In the genomic region with DNA sequence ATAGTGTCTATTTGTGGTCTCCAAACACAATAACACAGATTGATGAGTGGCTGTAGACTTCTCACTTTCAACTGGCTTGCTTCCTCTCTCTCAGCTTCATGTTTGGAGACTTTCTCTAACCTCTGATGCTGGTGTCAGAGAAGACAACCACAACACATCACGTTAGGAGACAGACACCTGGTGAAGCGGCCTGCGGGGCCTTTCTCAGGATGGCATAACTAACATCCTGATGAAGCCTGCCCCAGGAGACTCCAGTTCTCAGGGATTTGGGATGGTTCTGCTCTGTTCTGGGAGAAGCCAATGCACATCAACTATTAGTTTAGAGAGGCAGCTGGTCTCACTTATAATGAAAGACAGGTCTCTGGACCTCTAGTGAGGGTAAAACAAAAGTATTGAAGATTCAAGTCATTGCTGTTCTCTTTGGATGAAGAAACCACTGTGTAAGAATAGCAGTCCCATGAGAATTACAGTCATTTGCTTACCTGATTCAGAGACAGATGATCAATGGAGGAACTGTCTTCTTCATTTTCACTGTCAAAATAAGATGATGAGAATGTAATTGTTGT, we compare ENCODE assay signal across 1 cellular context.
TF ChIP-seq lines count a peak whose summit lies in the region.

No MANE protein-coding gene starts in this region.

TF ChIP-seq in GM12878, 131 proteins besides CTCF, POLR2A, EP300 and RAD21 (continued from another document and continues in another):
- TF ChIP-seq, protein P1, sequence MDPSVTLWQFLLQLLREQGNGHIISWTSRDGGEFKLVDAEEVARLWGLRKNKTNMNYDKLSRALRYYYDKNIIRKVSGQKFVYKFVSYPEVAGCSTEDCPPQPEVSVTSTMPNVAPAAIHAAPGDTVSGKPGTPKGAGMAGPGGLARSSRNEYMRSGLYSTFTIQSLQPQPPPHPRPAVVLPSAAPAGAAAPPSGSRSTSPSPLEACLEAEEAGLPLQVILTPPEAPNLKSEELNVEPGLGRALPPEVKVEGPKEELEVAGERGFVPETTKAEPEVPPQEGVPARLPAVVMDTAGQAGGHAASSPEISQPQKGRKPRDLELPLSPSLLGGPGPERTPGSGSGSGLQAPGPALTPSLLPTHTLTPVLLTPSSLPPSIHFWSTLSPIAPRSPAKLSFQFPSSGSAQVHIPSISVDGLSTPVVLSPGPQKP (IDR thresholded peaks at IDR 0.05; ENCODE audit: low read depth, low read length), result no peak
- peak; percentile 69 for TF ChIP-seq RUNX3 (IDR thresholded peaks at IDR 0.05; ENCODE audit: low read length)
- no peak for TF ChIP-seq STAT3 (IDR thresholded peaks at IDR 0.05; ENCODE audit: low read depth, low read length)
- TF ChIP-seq CBFB (IDR thresholded peaks at IDR 0.05; ENCODE audit: low read depth), result peak; percentile 5
- TF ChIP-seq BMI1 (IDR thresholded peaks at IDR 0.05; ENCODE audit: borderline replicate concordance), result 0 out of 2 replicates have a peak, but pooled peaks have one; percentile 45
- 0 out of 2 replicates have a peak, but pooled peaks have one; percentile 2 for TF ChIP-seq SMC3 (IDR thresholded peaks at IDR 0.05; ENCODE audit: borderline replicate concordance, low read length)
- TF ChIP-seq IKZF1 (conservative IDR thresholded peaks at IDR 0.05), result peak; percentile 64
- TF ChIP-seq TAF1 (IDR thresholded peaks at IDR 0.05; ENCODE audit: borderline replicate concordance, low read depth, low read length), result no peak
- no peak for TF ChIP-seq IRF4 (IDR thresholded peaks at IDR 0.05; ENCODE audit: low read depth, low read length)
- peak; percentile 59; the same call in 1 of the 2 replicates for TF ChIP-seq SPI1 (IDR thresholded peaks at IDR 0.05; ENCODE audit: borderline replicate concordance, insufficient read depth, low read depth, low read length)
- TF ChIP-seq POU2F2 (IDR thresholded peaks at IDR 0.05; ENCODE audit: borderline replicate concordance, low read depth, low read length), result no peak
- no peak for TF ChIP-seq PAX5 (IDR thresholded peaks at IDR 0.05; ENCODE audit: borderline replicate concordance, low read depth, low read length)
- no peak for TF ChIP-seq SRF (IDR thresholded peaks at IDR 0.05; ENCODE audit: low read depth in 2 of 2, low read length in 2 of 2)
- TF ChIP-seq, protein P2, sequence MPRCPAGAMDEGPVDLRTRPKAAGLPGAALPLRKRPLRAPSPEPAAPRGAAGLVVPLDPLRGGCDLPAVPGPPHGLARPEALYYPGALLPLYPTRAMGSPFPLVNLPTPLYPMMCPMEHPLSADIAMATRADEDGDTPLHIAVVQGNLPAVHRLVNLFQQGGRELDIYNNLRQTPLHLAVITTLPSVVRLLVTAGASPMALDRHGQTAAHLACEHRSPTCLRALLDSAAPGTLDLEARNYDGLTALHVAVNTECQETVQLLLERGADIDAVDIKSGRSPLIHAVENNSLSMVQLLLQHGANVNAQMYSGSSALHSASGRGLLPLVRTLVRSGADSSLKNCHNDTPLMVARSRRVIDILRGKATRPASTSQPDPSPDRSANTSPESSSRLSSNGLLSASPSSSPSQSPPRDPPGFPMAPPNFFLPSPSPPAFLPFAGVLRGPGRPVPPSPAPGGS (IDR thresholded peaks at IDR 0.05; ENCODE audit: borderline replicate concordance, insufficient read depth, low read depth, low read length, poor library complexity, severe bottlenecking), result peak; percentile 13
- no peak for TF ChIP-seq ZNF622 (IDR thresholded peaks at IDR 0.05)
- 0 out of 2 replicates have a peak, but pooled peaks have one; percentile 12 for TF ChIP-seq RB1 (IDR thresholded peaks at IDR 0.05; ENCODE audit: borderline replicate concordance)
- TF ChIP-seq KLF5 (IDR thresholded peaks at IDR 0.05; ENCODE audit: partially characterized antibody), result no peak
- no peak for TF ChIP-seq SUPT20H (IDR thresholded peaks at IDR 0.05; ENCODE audit: borderline replicate concordance, control insufficient read depth, low read depth, low read length)
- no peak for TF ChIP-seq POLR2AphosphoS2 (IDR thresholded peaks at IDR 0.05; ENCODE audit: low read depth, low read length)
- peak; percentile 89; the same call in 1 of the 2 replicates for TF ChIP-seq RCOR1 (conservative IDR thresholded peaks at IDR 0.05; ENCODE audit: low read depth, low read length)
- TF ChIP-seq HDGF (IDR thresholded peaks at IDR 0.05), result no peak
- TF ChIP-seq, protein P3, sequence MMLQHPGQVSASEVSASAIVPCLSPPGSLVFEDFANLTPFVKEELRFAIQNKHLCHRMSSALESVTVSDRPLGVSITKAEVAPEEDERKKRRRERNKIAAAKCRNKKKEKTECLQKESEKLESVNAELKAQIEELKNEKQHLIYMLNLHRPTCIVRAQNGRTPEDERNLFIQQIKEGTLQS (IDR thresholded peaks at IDR 0.05; ENCODE audit: borderline replicate concordance, extremely low read depth, low read depth, low read length), result no peak
- TF ChIP-seq BRCA1 (IDR thresholded peaks at IDR 0.05; ENCODE audit: low read depth, low read length), result no peak
- no peak for TF ChIP-seq ZNF217 (IDR thresholded peaks at IDR 0.05)
- TF ChIP-seq FOXK2 (IDR thresholded peaks at IDR 0.05), result no peak
- no peak for TF ChIP-seq RAD51 (IDR thresholded peaks at IDR 0.05)
- TF ChIP-seq HDAC6 (IDR thresholded peaks at IDR 0.05; ENCODE audit: unreplicated experiment), result no peak
- TF ChIP-seq SIN3A (IDR thresholded peaks at IDR 0.05; ENCODE audit: low read depth, low read length), result no peak
- TF ChIP-seq, protein P4, sequence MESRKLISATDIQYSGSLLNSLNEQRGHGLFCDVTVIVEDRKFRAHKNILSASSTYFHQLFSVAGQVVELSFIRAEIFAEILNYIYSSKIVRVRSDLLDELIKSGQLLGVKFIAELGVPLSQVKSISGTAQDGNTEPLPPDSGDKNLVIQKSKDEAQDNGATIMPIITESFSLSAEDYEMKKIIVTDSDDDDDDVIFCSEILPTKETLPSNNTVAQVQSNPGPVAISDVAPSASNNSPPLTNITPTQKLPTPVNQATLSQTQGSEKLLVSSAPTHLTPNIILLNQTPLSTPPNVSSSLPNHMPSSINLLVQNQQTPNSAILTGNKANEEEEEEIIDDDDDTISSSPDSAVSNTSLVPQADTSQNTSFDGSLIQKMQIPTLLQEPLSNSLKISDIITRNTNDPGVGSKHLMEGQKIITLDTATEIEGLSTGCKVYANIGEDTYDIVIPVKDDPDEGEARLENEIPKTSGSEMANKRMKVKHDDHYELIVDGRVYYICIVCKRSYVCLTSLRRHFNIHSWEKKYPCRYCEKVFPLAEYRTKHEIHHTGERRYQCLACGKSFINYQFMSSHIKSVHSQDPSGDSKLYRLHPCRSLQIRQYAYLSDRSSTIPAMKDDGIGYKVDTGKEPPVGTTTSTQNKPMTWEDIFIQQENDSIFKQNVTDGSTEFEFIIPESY (IDR thresholded peaks at IDR 0.05), result no peak
- no peak for TF ChIP-seq ETV6 (conservative IDR thresholded peaks at IDR 0.05 in 1 of 2, IDR thresholded peaks at IDR 0.05 in 1 of 2; ENCODE audit: borderline replicate concordance in 1 of 2, low read depth in 1 of 2)
- TF ChIP-seq SMARCA5 (IDR thresholded peaks at IDR 0.05), result no peak
- no peak for TF ChIP-seq YBX1 (IDR thresholded peaks at IDR 0.05)
- no peak for TF ChIP-seq EGR1 (IDR thresholded peaks at IDR 0.05; ENCODE audit: borderline replicate concordance in 1 of 2, low read depth in 2 of 2, low read length in 2 of 2)
- no peak for TF ChIP-seq SMAD1 (IDR thresholded peaks at IDR 0.05; ENCODE audit: low read depth, partially characterized antibody)
- TF ChIP-seq, protein P5, sequence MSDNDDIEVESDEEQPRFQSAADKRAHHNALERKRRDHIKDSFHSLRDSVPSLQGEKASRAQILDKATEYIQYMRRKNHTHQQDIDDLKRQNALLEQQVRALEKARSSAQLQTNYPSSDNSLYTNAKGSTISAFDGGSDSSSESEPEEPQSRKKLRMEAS (IDR thresholded peaks at IDR 0.05; ENCODE audit: low read depth, low read length), result no peak
- TF ChIP-seq TCF3 (IDR thresholded peaks at IDR 0.05; ENCODE audit: borderline replicate concordance, insufficient read depth, low read depth, low read length), result 0 out of 2 replicates have a peak, but pooled peaks have one; percentile 5
- TF ChIP-seq SREBF2 (IDR thresholded peaks at IDR 0.05; ENCODE audit: low read length), result no peak
- TF ChIP-seq CREB1 (IDR thresholded peaks at IDR 0.05; ENCODE audit: low read depth), result no peak
- TF ChIP-seq NFYA (IDR thresholded peaks at IDR 0.05; ENCODE audit: borderline replicate concordance, low read depth, low read length), result no peak
- TF ChIP-seq, protein P6, sequence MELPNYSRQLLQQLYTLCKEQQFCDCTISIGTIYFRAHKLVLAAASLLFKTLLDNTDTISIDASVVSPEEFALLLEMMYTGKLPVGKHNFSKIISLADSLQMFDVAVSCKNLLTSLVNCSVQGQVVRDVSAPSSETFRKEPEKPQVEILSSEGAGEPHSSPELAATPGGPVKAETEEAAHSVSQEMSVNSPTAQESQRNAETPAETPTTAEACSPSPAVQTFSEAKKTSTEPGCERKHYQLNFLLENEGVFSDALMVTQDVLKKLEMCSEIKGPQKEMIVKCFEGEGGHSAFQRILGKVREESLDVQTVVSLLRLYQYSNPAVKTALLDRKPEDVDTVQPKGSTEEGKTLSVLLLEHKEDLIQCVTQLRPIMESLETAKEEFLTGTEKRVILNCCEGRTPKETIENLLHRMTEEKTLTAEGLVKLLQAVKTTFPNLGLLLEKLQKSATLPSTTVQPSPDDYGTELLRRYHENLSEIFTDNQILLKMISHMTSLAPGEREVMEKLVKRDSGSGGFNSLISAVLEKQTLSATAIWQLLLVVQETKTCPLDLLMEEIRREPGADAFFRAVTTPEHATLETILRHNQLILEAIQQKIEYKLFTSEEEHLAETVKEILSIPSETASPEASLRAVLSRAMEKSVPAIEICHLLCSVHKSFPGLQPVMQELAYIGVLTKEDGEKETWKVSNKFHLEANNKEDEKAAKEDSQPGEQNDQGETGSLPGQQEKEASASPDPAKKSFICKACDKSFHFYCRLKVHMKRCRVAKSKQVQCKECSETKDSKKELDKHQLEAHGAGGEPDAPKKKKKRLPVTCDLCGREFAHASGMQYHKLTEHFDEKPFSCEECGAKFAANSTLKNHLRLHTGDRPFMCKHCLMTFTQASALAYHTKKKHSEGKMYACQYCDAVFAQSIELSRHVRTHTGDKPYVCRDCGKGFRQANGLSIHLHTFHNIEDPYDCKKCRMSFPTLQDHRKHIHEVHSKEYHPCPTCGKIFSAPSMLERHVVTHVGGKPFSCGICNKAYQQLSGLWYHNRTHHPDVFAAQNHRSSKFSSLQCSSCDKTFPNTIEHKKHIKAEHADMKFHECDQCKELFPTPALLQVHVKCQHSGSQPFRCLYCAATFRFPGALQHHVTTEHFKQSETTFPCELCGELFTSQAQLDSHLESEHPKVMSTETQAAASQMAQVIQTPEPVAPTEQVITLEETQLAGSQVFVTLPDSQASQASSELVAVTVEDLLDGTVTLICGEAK (IDR thresholded peaks at IDR 0.05; ENCODE audit: borderline replicate concordance), result no peak
- no peak for TF ChIP-seq FOS (IDR thresholded peaks at IDR 0.05; ENCODE audit: borderline replicate concordance, extremely low read depth, insufficient read length)
- TF ChIP-seq, protein P7, sequence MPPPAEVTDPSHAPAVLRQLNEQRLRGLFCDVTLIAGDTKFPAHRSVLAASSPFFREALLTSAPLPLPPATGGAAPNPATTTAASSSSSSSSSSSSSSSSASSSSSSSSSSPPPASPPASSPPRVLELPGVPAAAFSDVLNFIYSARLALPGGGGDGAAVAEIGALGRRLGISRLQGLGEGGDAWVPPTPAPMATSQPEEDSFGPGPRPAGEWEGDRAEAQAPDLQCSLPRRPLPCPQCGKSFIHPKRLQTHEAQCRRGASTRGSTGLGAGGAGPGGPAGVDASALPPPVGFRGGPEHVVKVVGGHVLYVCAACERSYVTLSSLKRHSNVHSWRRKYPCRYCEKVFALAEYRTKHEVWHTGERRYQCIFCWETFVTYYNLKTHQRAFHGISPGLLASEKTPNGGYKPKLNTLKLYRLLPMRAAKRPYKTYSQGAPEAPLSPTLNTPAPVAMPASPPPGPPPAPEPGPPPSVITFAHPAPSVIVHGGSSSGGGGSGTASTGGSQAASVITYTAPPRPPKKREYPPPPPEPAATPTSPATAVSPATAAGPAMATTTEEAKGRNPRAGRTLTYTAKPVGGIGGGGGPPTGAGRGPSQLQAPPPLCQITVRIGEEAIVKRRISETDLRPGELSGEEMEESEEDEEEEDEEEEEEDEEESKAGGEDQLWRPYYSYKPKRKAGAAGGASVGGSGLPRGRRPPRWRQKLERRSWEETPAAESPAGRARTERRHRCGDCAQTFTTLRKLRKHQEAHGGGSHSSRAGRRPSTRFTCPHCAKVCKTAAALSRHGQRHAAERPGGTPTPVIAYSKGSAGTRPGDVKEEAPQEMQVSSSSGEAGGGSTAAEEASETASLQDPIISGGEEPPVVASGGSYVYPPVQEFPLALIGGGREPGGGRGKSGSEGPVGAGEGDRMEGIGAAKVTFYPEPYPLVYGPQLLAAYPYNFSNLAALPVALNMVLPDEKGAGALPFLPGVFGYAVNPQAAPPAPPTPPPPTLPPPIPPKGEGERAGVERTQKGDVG (CRISPR knock-in tag; IDR thresholded peaks at IDR 0.05), result no peak
- no peak for TF ChIP-seq MYC (IDR thresholded peaks at IDR 0.05; ENCODE audit: insufficient read depth, insufficient read length, insufficient replicate concordance, low read length, severe bottlenecking)
- TF ChIP-seq, protein P8, sequence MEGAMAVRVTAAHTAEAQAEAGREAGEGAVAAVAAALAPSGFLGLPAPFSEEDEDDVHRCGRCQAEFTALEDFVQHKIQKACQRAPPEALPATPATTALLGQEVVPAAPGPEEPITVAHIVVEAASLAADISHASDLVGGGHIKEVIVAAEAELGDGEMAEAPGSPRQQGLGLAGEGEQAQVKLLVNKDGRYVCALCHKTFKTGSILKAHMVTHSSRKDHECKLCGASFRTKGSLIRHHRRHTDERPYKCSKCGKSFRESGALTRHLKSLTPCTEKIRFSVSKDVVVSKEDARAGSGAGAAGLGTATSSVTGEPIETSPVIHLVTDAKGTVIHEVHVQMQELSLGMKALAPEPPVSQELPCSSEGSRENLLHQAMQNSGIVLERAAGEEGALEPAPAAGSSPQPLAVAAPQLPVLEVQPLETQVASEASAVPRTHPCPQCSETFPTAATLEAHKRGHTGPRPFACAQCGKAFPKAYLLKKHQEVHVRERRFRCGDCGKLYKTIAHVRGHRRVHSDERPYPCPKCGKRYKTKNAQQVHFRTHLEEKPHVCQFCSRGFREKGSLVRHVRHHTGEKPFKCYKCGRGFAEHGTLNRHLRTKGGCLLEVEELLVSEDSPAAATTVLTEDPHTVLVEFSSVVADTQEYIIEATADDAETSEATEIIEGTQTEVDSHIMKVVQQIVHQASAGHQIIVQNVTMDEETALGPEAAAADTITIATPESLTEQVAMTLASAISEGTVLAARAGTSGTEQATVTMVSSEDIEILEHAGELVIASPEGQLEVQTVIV (IDR thresholded peaks at IDR 0.05; ENCODE audit: borderline replicate concordance, partially characterized antibody), result no peak
- peak; percentile 32; the same call in 1 of the 2 replicates for TF ChIP-seq NR2F1 (conservative IDR thresholded peaks at IDR 0.05)
- TF ChIP-seq, protein P9, sequence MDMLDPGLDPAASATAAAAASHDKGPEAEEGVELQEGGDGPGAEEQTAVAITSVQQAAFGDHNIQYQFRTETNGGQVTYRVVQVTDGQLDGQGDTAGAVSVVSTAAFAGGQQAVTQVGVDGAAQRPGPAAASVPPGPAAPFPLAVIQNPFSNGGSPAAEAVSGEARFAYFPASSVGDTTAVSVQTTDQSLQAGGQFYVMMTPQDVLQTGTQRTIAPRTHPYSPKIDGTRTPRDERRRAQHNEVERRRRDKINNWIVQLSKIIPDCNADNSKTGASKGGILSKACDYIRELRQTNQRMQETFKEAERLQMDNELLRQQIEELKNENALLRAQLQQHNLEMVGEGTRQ (IDR thresholded peaks at IDR 0.05; ENCODE audit: borderline replicate concordance, low read depth, low read length), result no peak
- TF ChIP-seq CHD2 (IDR thresholded peaks at IDR 0.05; ENCODE audit: borderline replicate concordance, low read depth, low read length), result no peak
